Comparison of ENCODE assay signal across 27 cellular contexts in genomic region chr20:31927758-31928157, GRCh38. TPM values are rescaled to one million over a fixed set of nuclear protein-coding genes. Genes with fewer than 3 reads are reported as not detected.
"Had no signal": no experiment of that assay in that cellular context is flagged by ENCODE, and none has a peak within 500 bp of the region (broad histone marks: within the 10 kb centered on the region; RNA-seq: fewer than 3 reads in every experiment).

No MANE protein-coding gene starts in this region.

- H3K9me3 ChIP-seq: adrenal gland, colonic mucosa, MG63 had no signal

- H3K4me1 ChIP-seq: adrenal gland, colonic mucosa had no signal

- H3K4me2 ChIP-seq: PC-9 had no signal

- H3K27me3 ChIP-seq: adrenal gland, colonic mucosa, MG63 had no signal

- H3K36me3 ChIP-seq: adrenal gland, colonic mucosa, MG63 had no signal

- H3K4me3 ChIP-seq: adrenal gland, colonic mucosa, MG63, PC-9, SK-N-MC had no signal

- DNase-seq: activated CD4-positive, alpha-beta T cell treated with anti-CD3 and anti-CD28 coated beads for 48 hours; activated CD4-positive, alpha-beta T cell treated with anti-CD3 and anti-CD28 coated beads, Interleukin-2, amount 50 U/mL, for 4 hours; activated CD4-positive, CD25-positive, alpha-beta regulatory T cell treated with anti-CD3 and anti-CD28 coated beads, Interleukin-2, amount 50 U/mL, for 72 hours; activated CD8-positive, alpha-beta memory T cell treated with anti-CD3 and anti-CD28 coated beads, Interleukin-2, amount 50 U/mL, for 48 hours; activated CD8-positive, alpha-beta T cell treated with anti-CD3 and anti-CD28 coated beads, Interleukin-2, amount 10 ng/mL, durations not matched to agents 7 days and 5 days; activated naive CD4-positive, alpha-beta T cell treated with anti-CD3 and anti-CD28 coated beads, Interleukin-2, amount 50 U/mL, for 16 hours; activated naive CD8-positive, alpha-beta T cell treated with anti-CD3 and anti-CD28 coated beads, Interleukin-2, amount 10 ng/mL, durations not matched to agents 7 days and 5 days; activated T-cell treated with anti-CD3 and anti-CD28 coated beads, Interleukin-2, amount 50 U/mL, for 1 hour; adrenal gland; anterior cingulate cortex; cerebellar nuclear complex; colonic mucosa; MG63; MV-4-11; NCI-H1105 treated with DMSO at 0.1 percent for 48 hours; NCI-H2029; NCI-H2107; NCI-H2171 treated with DMSO at 0.1 percent for 48 hours; NCI-H226; PC-9; T-helper 1 cell had no signal

- H3K27ac ChIP-seq: adrenal gland, colonic mucosa, PC-9, SK-N-MC had no signal

- ATAC-seq: activated CD8-positive, alpha-beta T cell treated with anti-CD3 and anti-CD28 coated beads, Interleukin-2, amount 10 ng/mL, durations not matched to agents 7 days and 5 days; Right ventricle myocardium inferior; WTC11 had no signal

- H2AFZ ChIP-seq: PC-9 had no signal

RNA-seq across cellular contexts. Expression of gene XKR7, which starts 40.2 kb away (rescaled TPM):
- total RNA-seq: activated naive CD8-positive, alpha-beta T cell treated with anti-CD3 and anti-CD28 coated beads, Interleukin-2, amount 10 ng/mL, durations not matched to agents 7 days and 5 days; cardiac septum; NCI-H460; PC-9; Right ventricle myocardium inferior had no signal

RNA-seq across cellular contexts. Expression of gene TTLL9, which starts 57.3 kb away (rescaled TPM):
- total RNA-seq: activated CD8-positive, alpha-beta T cell treated with anti-CD3 and anti-CD28 coated beads, Interleukin-2, amount 10 ng/mL, durations not matched to agents 7 days and 5 days; activated naive CD8-positive, alpha-beta T cell treated with anti-CD3 and anti-CD28 coated beads, Interleukin-2, amount 10 ng/mL, durations not matched to agents 7 days and 5 days; cardiac septum; colonic mucosa; NCI-H460; Right ventricle myocardium inferior; T-helper 2 cell treated with Interferon-gamma antibody and Interleukin-4, amounts not matched to agents 100 ng/mL and 5 ng/mL, for 36 hours; WTC11 had no signal

RNA-seq across cellular contexts. Expression of gene DUSP15, which starts 57.4 kb away (rescaled TPM):
- total RNA-seq: activated CD8-positive, alpha-beta T cell treated with anti-CD3 and anti-CD28 coated beads, Interleukin-2, amount 10 ng/mL, durations not matched to agents 7 days and 5 days; activated naive CD8-positive, alpha-beta T cell treated with anti-CD3 and anti-CD28 coated beads, Interleukin-2, amount 10 ng/mL, durations not matched to agents 7 days and 5 days; NCI-H460; PC-9; T-helper 2 cell treated with Interferon-gamma antibody and Interleukin-4, amounts not matched to agents 100 ng/mL and 5 ng/mL, for 36 hours had no signal
